Comparison of ENCODE assay signal across 2 cellular contexts in the genomic region with DNA sequence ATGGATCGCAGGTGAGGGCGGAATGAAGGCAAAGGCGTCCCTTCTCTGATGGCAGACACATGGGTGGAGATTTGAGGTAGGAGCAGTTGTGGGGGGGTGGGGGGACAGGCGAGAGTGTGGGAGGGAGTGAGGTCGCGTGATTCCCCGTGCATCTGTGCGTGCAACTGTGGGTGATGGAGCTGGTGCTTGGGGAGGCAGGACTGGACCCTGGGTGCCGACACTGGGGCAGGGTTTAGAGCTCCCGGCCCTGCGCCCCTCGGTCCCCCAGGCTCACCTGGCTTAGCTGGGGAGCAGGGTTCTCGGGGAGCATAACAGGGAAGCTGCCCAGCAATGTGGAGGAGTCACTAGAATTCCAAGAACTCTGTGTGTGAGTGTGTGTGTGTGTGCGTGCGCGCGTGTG.
A peak's percentile ranks its signal among the peaks of the same experiment; 100 is the strongest.
TF ChIP-seq lines count a peak whose summit lies in the region.

No MANE protein-coding gene starts in this region.

TF ChIP-seq in HEK293, 187 proteins besides CTCF, POLR2A, EP300 and RAD21:
- TF ChIP-seq ZNF621 (tag by site-specific recombination; IDR thresholded peaks at IDR 0.05): no peak
- TF ChIP-seq, protein P1, sequence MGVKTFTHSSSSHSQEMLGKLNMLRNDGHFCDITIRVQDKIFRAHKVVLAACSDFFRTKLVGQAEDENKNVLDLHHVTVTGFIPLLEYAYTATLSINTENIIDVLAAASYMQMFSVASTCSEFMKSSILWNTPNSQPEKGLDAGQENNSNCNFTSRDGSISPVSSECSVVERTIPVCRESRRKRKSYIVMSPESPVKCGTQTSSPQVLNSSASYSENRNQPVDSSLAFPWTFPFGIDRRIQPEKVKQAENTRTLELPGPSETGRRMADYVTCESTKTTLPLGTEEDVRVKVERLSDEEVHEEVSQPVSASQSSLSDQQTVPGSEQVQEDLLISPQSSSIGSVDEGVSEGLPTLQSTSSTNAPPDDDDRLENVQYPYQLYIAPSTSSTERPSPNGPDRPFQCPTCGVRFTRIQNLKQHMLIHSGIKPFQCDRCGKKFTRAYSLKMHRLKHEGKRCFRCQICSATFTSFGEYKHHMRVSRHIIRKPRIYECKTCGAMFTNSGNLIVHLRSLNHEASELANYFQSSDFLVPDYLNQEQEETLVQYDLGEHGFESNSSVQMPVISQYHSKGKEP (tag by site-specific recombination; IDR thresholded peaks at IDR 0.05): no peak
- no peak for TF ChIP-seq ZNF513 (tag by site-specific recombination; IDR thresholded peaks at IDR 0.05)
- TF ChIP-seq, protein P2, sequence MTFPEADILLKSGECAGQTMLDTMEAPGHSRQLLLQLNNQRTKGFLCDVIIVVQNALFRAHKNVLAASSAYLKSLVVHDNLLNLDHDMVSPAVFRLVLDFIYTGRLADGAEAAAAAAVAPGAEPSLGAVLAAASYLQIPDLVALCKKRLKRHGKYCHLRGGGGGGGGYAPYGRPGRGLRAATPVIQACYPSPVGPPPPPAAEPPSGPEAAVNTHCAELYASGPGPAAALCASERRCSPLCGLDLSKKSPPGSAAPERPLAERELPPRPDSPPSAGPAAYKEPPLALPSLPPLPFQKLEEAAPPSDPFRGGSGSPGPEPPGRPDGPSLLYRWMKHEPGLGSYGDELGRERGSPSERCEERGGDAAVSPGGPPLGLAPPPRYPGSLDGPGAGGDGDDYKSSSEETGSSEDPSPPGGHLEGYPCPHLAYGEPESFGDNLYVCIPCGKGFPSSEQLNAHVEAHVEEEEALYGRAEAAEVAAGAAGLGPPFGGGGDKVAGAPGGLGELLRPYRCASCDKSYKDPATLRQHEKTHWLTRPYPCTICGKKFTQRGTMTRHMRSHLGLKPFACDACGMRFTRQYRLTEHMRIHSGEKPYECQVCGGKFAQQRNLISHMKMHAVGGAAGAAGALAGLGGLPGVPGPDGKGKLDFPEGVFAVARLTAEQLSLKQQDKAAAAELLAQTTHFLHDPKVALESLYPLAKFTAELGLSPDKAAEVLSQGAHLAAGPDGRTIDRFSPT (tag by site-specific recombination; IDR thresholded peaks at IDR 0.05): no peak
- no peak for TF ChIP-seq TCF7L2 (IDR thresholded peaks at IDR 0.05; ENCODE audit: borderline replicate concordance, low read depth, low read length)
- TF ChIP-seq, protein P3, sequence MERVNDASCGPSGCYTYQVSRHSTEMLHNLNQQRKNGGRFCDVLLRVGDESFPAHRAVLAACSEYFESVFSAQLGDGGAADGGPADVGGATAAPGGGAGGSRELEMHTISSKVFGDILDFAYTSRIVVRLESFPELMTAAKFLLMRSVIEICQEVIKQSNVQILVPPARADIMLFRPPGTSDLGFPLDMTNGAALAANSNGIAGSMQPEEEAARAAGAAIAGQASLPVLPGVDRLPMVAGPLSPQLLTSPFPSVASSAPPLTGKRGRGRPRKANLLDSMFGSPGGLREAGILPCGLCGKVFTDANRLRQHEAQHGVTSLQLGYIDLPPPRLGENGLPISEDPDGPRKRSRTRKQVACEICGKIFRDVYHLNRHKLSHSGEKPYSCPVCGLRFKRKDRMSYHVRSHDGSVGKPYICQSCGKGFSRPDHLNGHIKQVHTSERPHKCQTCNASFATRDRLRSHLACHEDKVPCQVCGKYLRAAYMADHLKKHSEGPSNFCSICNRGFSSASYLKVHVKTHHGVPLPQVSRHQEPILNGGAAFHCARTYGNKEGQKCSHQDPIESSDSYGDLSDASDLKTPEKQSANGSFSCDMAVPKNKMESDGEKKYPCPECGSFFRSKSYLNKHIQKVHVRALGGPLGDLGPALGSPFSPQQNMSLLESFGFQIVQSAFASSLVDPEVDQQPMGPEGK (tag by site-specific recombination; IDR thresholded peaks at IDR 0.05): no peak
- peak; percentile 83 for TF ChIP-seq EGR2 (tag by site-specific recombination; IDR thresholded peaks at IDR 0.05; ENCODE audit: low read depth)
- TF ChIP-seq ZFHX2 (tag by site-specific recombination; conservative IDR thresholded peaks at IDR 0.05): peak; percentile 63

TF ChIP-seq in K562, 482 proteins besides CTCF, POLR2A, EP300 and RAD21:
- TF ChIP-seq NFE2L1 (tag; IDR thresholded peaks at IDR 0.05; ENCODE audit: borderline replicate concordance, low read depth) (no peak), SNIP1 (IDR thresholded peaks at IDR 0.05; ENCODE audit: low read depth) (no peak), ZC3H4 (CRISPR knock-in tag; IDR thresholded peaks at IDR 0.05; ENCODE audit: borderline replicate concordance) (no peak), ZNF354B (CRISPR knock-in tag; IDR thresholded peaks at IDR 0.05) (no peak), CHD1 (IDR thresholded peaks at IDR 0.05; ENCODE audit: low read length) (no peak)
- TF ChIP-seq, protein P4, sequence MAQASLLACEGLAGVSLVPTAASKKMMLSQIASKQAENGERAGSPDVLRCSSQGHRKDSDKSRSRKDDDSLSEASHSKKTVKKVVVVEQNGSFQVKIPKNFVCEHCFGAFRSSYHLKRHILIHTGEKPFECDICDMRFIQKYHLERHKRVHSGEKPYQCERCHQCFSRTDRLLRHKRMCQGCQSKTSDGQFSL (CRISPR knock-in tag; IDR thresholded peaks at IDR 0.05): peak; percentile 33; the same call in 1 of the 2 replicates
- TF ChIP-seq, protein P4 (tag; IDR thresholded peaks at IDR 0.05): no peak
- TF ChIP-seq, protein P5, sequence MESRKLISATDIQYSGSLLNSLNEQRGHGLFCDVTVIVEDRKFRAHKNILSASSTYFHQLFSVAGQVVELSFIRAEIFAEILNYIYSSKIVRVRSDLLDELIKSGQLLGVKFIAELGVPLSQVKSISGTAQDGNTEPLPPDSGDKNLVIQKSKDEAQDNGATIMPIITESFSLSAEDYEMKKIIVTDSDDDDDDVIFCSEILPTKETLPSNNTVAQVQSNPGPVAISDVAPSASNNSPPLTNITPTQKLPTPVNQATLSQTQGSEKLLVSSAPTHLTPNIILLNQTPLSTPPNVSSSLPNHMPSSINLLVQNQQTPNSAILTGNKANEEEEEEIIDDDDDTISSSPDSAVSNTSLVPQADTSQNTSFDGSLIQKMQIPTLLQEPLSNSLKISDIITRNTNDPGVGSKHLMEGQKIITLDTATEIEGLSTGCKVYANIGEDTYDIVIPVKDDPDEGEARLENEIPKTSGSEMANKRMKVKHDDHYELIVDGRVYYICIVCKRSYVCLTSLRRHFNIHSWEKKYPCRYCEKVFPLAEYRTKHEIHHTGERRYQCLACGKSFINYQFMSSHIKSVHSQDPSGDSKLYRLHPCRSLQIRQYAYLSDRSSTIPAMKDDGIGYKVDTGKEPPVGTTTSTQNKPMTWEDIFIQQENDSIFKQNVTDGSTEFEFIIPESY (CRISPR knock-in tag; IDR thresholded peaks at IDR 0.05): no peak
- TF ChIP-seq, protein P6, sequence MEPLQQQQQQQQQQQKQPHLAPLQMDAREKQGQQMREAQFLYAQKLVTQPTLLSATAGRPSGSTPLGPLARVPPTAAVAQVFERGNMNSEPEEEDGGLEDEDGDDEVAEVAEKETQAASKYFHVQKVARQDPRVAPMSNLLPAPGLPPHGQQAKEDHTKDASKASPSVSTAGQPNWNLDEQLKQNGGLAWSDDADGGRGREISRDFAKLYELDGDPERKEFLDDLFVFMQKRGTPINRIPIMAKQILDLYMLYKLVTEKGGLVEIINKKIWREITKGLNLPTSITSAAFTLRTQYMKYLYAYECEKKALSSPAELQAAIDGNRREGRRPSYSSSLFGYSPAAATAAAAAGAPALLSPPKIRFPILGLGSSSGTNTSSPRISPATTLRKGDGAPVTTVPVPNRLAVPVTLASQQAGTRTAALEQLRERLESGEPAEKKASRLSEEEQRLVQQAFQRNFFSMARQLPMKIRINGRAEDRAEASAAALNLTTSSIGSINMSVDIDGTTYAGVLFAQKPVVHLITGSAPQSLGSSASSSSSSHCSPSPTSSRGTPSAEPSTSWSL (CRISPR knock-in tag; IDR thresholded peaks at IDR 0.05; ENCODE audit: borderline replicate concordance): no peak
